23 cellular contexts compared by ENCODE assay signal in genomic region chr3:186590580-186591296, GRCh38. TPM values are rescaled to one million over a fixed set of nuclear protein-coding genes. Genes with fewer than 3 reads are reported as not detected.
"Had no signal": no experiment of that assay in that cellular context is flagged by ENCODE, and none has a peak within 500 bp of the region (broad histone marks: within the 10 kb centered on the region; RNA-seq: fewer than 3 reads in every experiment).

No MANE protein-coding gene starts in this region.

- H3K27me3 ChIP-seq: colonic mucosa, foreskin keratinocyte had no signal

- H3K36me3 ChIP-seq: colonic mucosa had no signal

- H3K4me3 ChIP-seq: colonic mucosa, lung had no signal

- H3K27ac ChIP-seq: colonic mucosa, foreskin keratinocyte, parathyroid adenoma had no signal

- H3K27me3 Mint-ChIP-seq: activated CD4-positive, alpha-beta T cell treated with anti-CD3 and anti-CD28 coated beads, Interleukin-2, amount 10 ng/mL, durations not matched to agents 24 days and 14 days; activated CD8-positive, alpha-beta T cell treated with anti-CD3 and anti-CD28 coated beads for 36 hours; activated naive CD8-positive, alpha-beta T cell treated with anti-CD3 and anti-CD28 coated beads, Interleukin-2, amount 50 U/mL, for 24 hours; activated T-cell treated with anti-CD3 and anti-CD28 coated beads, Interleukin-2, amount 50 U/mL, for 24 hours; central memory CD8-positive, alpha-beta T cell; stimulated activated naive B cell treated with anti-CD40 and anti-IgM and Interleukin-4, amounts not matched to agents 10 μg/mL and 1 μg/mL and 100 μg/mL, for 72 hours had no signal

- H3K4me3 Mint-ChIP-seq: activated CD4-positive, alpha-beta T cell treated with anti-CD3 and anti-CD28 coated beads, Interleukin-2, amount 10 ng/mL, durations not matched to agents 24 days and 14 days; activated CD8-positive, alpha-beta T cell treated with anti-CD3 and anti-CD28 coated beads for 36 hours; activated naive CD8-positive, alpha-beta T cell treated with anti-CD3 and anti-CD28 coated beads, Interleukin-2, amount 50 U/mL, for 24 hours; activated T-cell treated with anti-CD3 and anti-CD28 coated beads, Interleukin-2, amount 50 U/mL, for 24 hours; brain; central memory CD8-positive, alpha-beta T cell; endodermal cell; mesothelial cell of epicardium; nephron; stimulated activated naive B cell treated with anti-CD40 and anti-IgM and Interleukin-4, amounts not matched to agents 10 μg/mL and 1 μg/mL and 100 μg/mL, for 72 hours had no signal

- H3K27ac Mint-ChIP-seq: activated CD4-positive, alpha-beta T cell treated with anti-CD3 and anti-CD28 coated beads, Interleukin-2, amount 10 ng/mL, durations not matched to agents 24 days and 14 days; activated CD8-positive, alpha-beta T cell treated with anti-CD3 and anti-CD28 coated beads for 36 hours; activated naive CD8-positive, alpha-beta T cell treated with anti-CD3 and anti-CD28 coated beads, Interleukin-2, amount 50 U/mL, for 24 hours; activated T-helper 2 cell treated with anti-CD3 and anti-CD28 coated beads, Interferon-gamma antibody, Interleukin-2, Interleukin-4, amounts not matched to agents 10 μg/mL and 5 μg/mL and 100 μg/mL, durations not matched to agents 14 hours and 24 hours and 36 hours; endodermal cell; mesothelial cell of epicardium; nephron; stimulated activated naive B cell treated with anti-CD40 and anti-IgM and Interleukin-4, amounts not matched to agents 10 μg/mL and 1 μg/mL and 100 μg/mL, for 72 hours had no signal

- DNase-seq: activated CD4-positive, alpha-beta T cell treated with anti-CD3 and anti-CD28 coated beads, Interleukin-2, amount 10 ng/mL, durations not matched to agents 24 days and 14 days; activated CD8-positive, alpha-beta T cell treated with anti-CD3 and anti-CD28 coated beads for 36 hours; activated naive CD4-positive, alpha-beta T cell treated with Interleukin-2 at 50 U/mL for 16 hours; activated naive CD8-positive, alpha-beta T cell treated with anti-CD3 and anti-CD28 coated beads, Interleukin-2, amount 50 U/mL, for 24 hours; activated T-cell treated with anti-CD3 and anti-CD28 coated beads, Interleukin-2, amount 50 U/mL, for 24 hours; colonic mucosa; endodermal cell; hippocampal formation; islet precursor cell; stimulated activated naive B cell treated with anti-CD40 and anti-IgM and Interleukin-4, amounts not matched to agents 10 μg/mL and 1 μg/mL and 100 μg/mL, for 72 hours had no signal

- H3K9me3 Mint-ChIP-seq: activated CD4-positive, alpha-beta T cell treated with anti-CD3 and anti-CD28 coated beads, Interleukin-2, amount 10 ng/mL, durations not matched to agents 24 days and 14 days; activated CD8-positive, alpha-beta T cell treated with anti-CD3 and anti-CD28 coated beads for 36 hours; activated naive CD8-positive, alpha-beta T cell treated with anti-CD3 and anti-CD28 coated beads, Interleukin-2, amount 50 U/mL, for 24 hours; activated T-cell treated with anti-CD3 and anti-CD28 coated beads, Interleukin-2, amount 50 U/mL, for 24 hours; activated T-helper 2 cell treated with anti-CD3 and anti-CD28 coated beads, Interferon-gamma antibody, Interleukin-2, Interleukin-4, amounts not matched to agents 10 μg/mL and 5 μg/mL and 100 μg/mL, durations not matched to agents 14 hours and 24 hours and 36 hours; brain; central memory CD8-positive, alpha-beta T cell; endodermal cell; mesothelial cell of epicardium; nephron; stimulated activated naive B cell treated with anti-CD40 and anti-IgM and Interleukin-4, amounts not matched to agents 10 μg/mL and 1 μg/mL and 100 μg/mL, for 72 hours had no signal

- ATAC-seq: sciatic nerve; stimulated activated naive B cell treated with anti-CD40 and anti-IgM and Interleukin-4, amounts not matched to agents 10 μg/mL and 1 μg/mL and 100 μg/mL, for 72 hours had no signal

- H3K9ac ChIP-seq: parathyroid adenoma had no signal

- H3K9me3 ChIP-seq: colonic mucosa had no signal

- H3K79me2 ChIP-seq: parathyroid adenoma had no signal

- H3K4me1 Mint-ChIP-seq: brain; endodermal cell; mesothelial cell of epicardium; nephron; stimulated activated naive B cell treated with anti-CD40 and anti-IgM and Interleukin-4, amounts not matched to agents 10 μg/mL and 1 μg/mL and 100 μg/mL, for 72 hours had no signal

- H3K4me1 ChIP-seq: colonic mucosa, parathyroid adenoma had no signal

- H2AFZ ChIP-seq: parathyroid adenoma had no signal

RNA-seq across cellular contexts. Expression of gene AHSG, which starts 22.1 kb away (rescaled TPM):
- total RNA-seq: activated CD4-positive, alpha-beta T cell treated with anti-CD3 and anti-CD28 coated beads, Interleukin-2, amount 10 ng/mL, durations not matched to agents 24 days and 14 days; activated CD8-positive, alpha-beta T cell treated with anti-CD3 and anti-CD28 coated beads for 36 hours; activated T-helper 2 cell treated with anti-CD3 and anti-CD28 coated beads, Interferon-gamma antibody, Interleukin-2, Interleukin-4, amounts not matched to agents 10 μg/mL and 5 μg/mL and 100 μg/mL, durations not matched to agents 14 hours and 24 hours and 36 hours; endodermal cell; epithelial cell of proximal tubule; fibroblast of lung; mesothelial cell of epicardium; sciatic nerve; T-helper 1 cell treated with Interleukin-12 subunit alpha and Interleukin-12 subunit beta and Interleukin-4 antibody, amounts not matched to agents 30 ng/mL and 1 ng/mL, for 36 hours had no signal
- polyA plus RNA-seq: fibroblast of lung had no signal

RNA-seq across cellular contexts. Expression of gene CRYGS, which starts 46.6 kb away (rescaled TPM):
- total RNA-seq: epithelial cell of proximal tubule had no signal

RNA-seq across cellular contexts. Expression of gene FETUB, which starts 49.5 kb away (rescaled TPM):
- total RNA-seq: activated CD4-positive, alpha-beta T cell treated with anti-CD3 and anti-CD28 coated beads, Interleukin-2, amount 10 ng/mL, durations not matched to agents 24 days and 14 days; activated CD8-positive, alpha-beta T cell treated with anti-CD3 and anti-CD28 coated beads for 36 hours; activated T-helper 2 cell treated with anti-CD3 and anti-CD28 coated beads, Interferon-gamma antibody, Interleukin-2, Interleukin-4, amounts not matched to agents 10 μg/mL and 5 μg/mL and 100 μg/mL, durations not matched to agents 14 hours and 24 hours and 36 hours; endodermal cell; epithelial cell of proximal tubule; fibroblast of lung; foreskin keratinocyte; lung; mesothelial cell of epicardium; sciatic nerve; T-helper 1 cell treated with Interleukin-12 subunit alpha and Interleukin-12 subunit beta and Interleukin-4 antibody, amounts not matched to agents 30 ng/mL and 1 ng/mL, for 36 hours; urinary bladder had no signal
- polyA plus RNA-seq: fibroblast of lung, foreskin keratinocyte, lung, urinary bladder had no signal
